8 cellular contexts compared by ENCODE assay signal in the genomic region with DNA sequence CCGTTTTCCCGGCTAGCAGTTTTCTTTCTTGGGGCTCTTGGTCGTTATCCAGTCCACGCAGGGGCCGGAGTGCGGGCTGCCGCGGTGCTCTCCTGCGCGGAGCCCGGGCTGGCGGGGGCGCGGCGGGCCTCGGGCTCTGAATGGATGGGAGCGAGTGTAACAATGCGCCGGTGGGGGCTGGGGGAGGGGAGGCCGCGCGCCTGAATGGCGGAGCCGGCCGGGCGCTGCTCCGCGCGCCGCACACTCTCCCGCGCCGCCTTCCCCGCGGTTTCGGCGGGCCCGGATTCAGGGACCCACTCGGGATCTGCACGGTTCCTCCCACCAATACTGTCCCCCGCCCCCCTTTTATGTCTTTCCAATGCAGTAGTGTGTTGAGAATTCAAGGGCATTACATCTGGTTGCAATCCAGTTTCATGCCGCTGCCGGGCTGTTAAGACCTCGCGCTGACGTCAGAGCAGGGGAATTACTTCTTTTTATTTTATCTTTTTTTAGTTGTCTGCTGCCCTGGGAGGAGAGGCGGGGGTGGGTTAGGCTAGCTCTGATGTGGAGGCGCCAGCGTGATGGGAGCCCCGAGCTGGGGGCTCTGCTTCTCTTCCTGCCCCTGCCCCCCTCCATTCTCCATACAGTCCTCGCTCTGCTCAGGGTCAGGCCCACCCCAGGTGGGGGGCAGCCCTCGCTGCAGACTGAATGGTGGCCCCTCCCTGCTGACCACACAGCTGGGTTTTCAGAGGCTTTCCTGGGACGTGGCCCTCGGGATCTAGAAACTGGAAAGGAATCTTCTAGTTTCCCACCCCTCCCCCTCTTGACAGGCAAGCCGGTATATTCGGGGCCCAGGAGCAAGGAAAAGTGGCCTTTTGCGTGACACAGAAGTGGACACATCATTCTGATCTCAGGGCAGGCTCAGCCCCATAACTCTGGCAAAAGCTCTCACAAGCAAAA. TPM values are rescaled to one million over a fixed set of nuclear protein-coding genes. Genes with fewer than 3 reads are reported as not detected.
A peak's percentile ranks its signal among the peaks of the same experiment; 100 is the strongest.
DNase-seq lines count a peak whose midpoint lies in the region; ATAC-seq and TF ChIP-seq lines count a peak whose summit lies in the region.

No MANE protein-coding gene starts in this region.

- DNase-seq in GM06990 (ENCODE audit: extremely low read depth, insufficient read length) = peak; percentile 82
- peak; percentile 76 for DNase-seq in HFFc6
- DNase-seq in NCI-H526 treated with DMSO at 0.1 percent for 48 hours (lab: John Stamatoyannopoulos, UW) = peak; percentile 33
- peak; percentile 66 for DNase-seq in activated CD8-positive, alpha-beta memory T cell treated with anti-CD3 and anti-CD28 coated beads, Interleukin-2, amount 50 U/mL, for 1 hour (ENCODE audit: extremely low read depth)
- DNase-seq in epithelial cell of esophagus (ENCODE audit: low read depth) = peak; percentile 58
- peak; percentile 73 for DNase-seq in mucosa of gallbladder (ENCODE audit: low spot score)
- DNase-seq in stimulated activated effector memory CD8-positive, alpha-beta T cell treated with anti-CD3 and anti-CD28 coated beads, Interleukin-12 subunit alpha, Interleukin-12 subunit beta, amount 100 ng/mL, for 72 hours (ENCODE audit: low spot score in 2 of 2) = peak in 1 of 2 donors; percentile 40
- no peak for DNase-seq in DMS153 treated with DMSO at 0.1 percent for 48 hours (lab: John Stamatoyannopoulos, UW; ENCODE audit: unreplicated experiment)

- H3K4me3 Mint-ChIP-seq in HFFc6 = peak overlapping the region; percentile 93
- H3K4me3 Mint-ChIP-seq in stimulated activated effector memory CD8-positive, alpha-beta T cell treated with anti-CD3 and anti-CD28 coated beads, Interleukin-12 subunit alpha, Interleukin-12 subunit beta, amount 100 ng/mL, for 72 hours = peak overlapping the region; percentile 78

- peak; percentile 63 for ATAC-seq in stimulated activated effector memory CD8-positive, alpha-beta T cell treated with anti-CD3 and anti-CD28 coated beads, Interleukin-12 subunit alpha, Interleukin-12 subunit beta, amount 100 ng/mL, for 72 hours

- H3K27me3 Mint-ChIP-seq in HFFc6 (ENCODE audit: insufficient read depth) = peaks cover 3% of the 10 kb centered on the region

- no peaks in the 10 kb centered on the region for H3K9me3 Mint-ChIP-seq in HFFc6
- no peaks in the 10 kb centered on the region for H3K9me3 Mint-ChIP-seq in stimulated activated effector memory CD8-positive, alpha-beta T cell treated with anti-CD3 and anti-CD28 coated beads, Interleukin-12 subunit alpha, Interleukin-12 subunit beta, amount 100 ng/mL, for 72 hours

- TF ChIP-seq CTCF in GM06990 (IDR thresholded peaks at IDR 0.05; ENCODE audit: insufficient read depth, low read length, poor library complexity, severe bottlenecking) (no peak), HFFc6 (IDR thresholded peaks at IDR 0.05) (no peak), epithelial cell of esophagus (IDR thresholded peaks at IDR 0.05; ENCODE audit: insufficient read depth, low read depth, low read length, missing control alignments) (no peak)

- no peaks in the 10 kb centered on the region for H3K27me3 ChIP-seq in GM06990 (replicated peaks; ENCODE audit: control insufficient read depth, insufficient read depth, low read length)

- H3K4me1 Mint-ChIP-seq in HFFc6 (ENCODE audit: low read depth) = peaks cover 52% of the 10 kb centered on the region
- peaks cover 41% of the 10 kb centered on the region for H3K4me1 Mint-ChIP-seq in stimulated activated effector memory CD8-positive, alpha-beta T cell treated with anti-CD3 and anti-CD28 coated beads, Interleukin-12 subunit alpha, Interleukin-12 subunit beta, amount 100 ng/mL, for 72 hours

- H3K36me3 ChIP-seq in GM06990 (ENCODE audit: control insufficient read depth, insufficient read depth, low read length) = no peaks in the 10 kb centered on the region; the same call in 1 of the 2 replicates

- H3K4me3 ChIP-seq in GM06990 (replicated peaks; ENCODE audit: low read depth, low read length) (peak overlapping the region; percentile 87), epithelial cell of esophagus (ENCODE audit: low read length) (peak overlapping the region; percentile 65)

- H3K27ac Mint-ChIP-seq in HFFc6 = peak overlapping the region; percentile 98
- peak overlapping the region; percentile 88 for H3K27ac Mint-ChIP-seq in stimulated activated effector memory CD8-positive, alpha-beta T cell treated with anti-CD3 and anti-CD28 coated beads, Interleukin-12 subunit alpha, Interleukin-12 subunit beta, amount 100 ng/mL, for 72 hours

- no peaks in the 10 kb centered on the region for H3K36me3 Mint-ChIP-seq in HFFc6 (ENCODE audit: low read depth)
- H3K36me3 Mint-ChIP-seq in stimulated activated effector memory CD8-positive, alpha-beta T cell treated with anti-CD3 and anti-CD28 coated beads, Interleukin-12 subunit alpha, Interleukin-12 subunit beta, amount 100 ng/mL, for 72 hours = no peaks in the 10 kb centered on the region

RNA-seq across cellular contexts. Expression of a gene that starts 1.7 kb away (rescaled TPM):
- 10 to 100 TPM; 26.9 to 29.3 (median 29.0) TPM for total RNA-seq in HFFc6 (2021; fragmentation: NEBNext Ultra II Directional; extraction: Animal tissue kit (Norgen Biotek cat#: 25700))
- total RNA-seq in mucosa of gallbladder = 60.3 TPM
